2 cellular contexts compared by ENCODE assay signal in genomic region chr12:104699489-104700194, GRCh38.
TF ChIP-seq lines count a peak whose summit lies in the region.

No MANE protein-coding gene starts in this region.

TF ChIP-seq in IMR-90, 13 proteins besides CTCF, POLR2A, EP300 and RAD21 (continued from another document):
- TF ChIP-seq ELK1 (IDR thresholded peaks at IDR 0.05; ENCODE audit: borderline replicate concordance, low read depth, low read length), result no peak
- TF ChIP-seq NFE2L2 (IDR thresholded peaks at IDR 0.05; ENCODE audit: low read depth, low read length), result no peak
- no peak for TF ChIP-seq MXI1 (IDR thresholded peaks at IDR 0.05; ENCODE audit: borderline replicate concordance, low read depth, low read length)
- TF ChIP-seq BHLHE40 (IDR thresholded peaks at IDR 0.05; ENCODE audit: low read depth, low read length), result no peak
- no peak for TF ChIP-seq FOS (IDR thresholded peaks at IDR 0.05; ENCODE audit: low read depth, low read length)
- TF ChIP-seq SMC3 (IDR thresholded peaks at IDR 0.05; ENCODE audit: low read depth, low read length), result no peak
- TF ChIP-seq RCOR1 (IDR thresholded peaks at IDR 0.05; ENCODE audit: insufficient replicate concordance, low read length), result no peak
- TF ChIP-seq RFX5 (IDR thresholded peaks at IDR 0.05; ENCODE audit: low read depth, low read length), result no peak
- no peak for TF ChIP-seq USF2 (IDR thresholded peaks at IDR 0.05; ENCODE audit: low read depth, low read length)
- TF ChIP-seq CHD1 (IDR thresholded peaks at IDR 0.05; ENCODE audit: low read depth, low read length), result no peak

TF ChIP-seq in HepG2, 621 proteins besides CTCF, POLR2A, EP300 and RAD21 (continued from another document):
- TF ChIP-seq ZNF800 (CRISPR knock-in tag; IDR thresholded peaks at IDR 0.05) (no peak), ZNF709 (CRISPR knock-in tag; IDR thresholded peaks at IDR 0.05) (no peak), FOSL1 (CRISPR knock-in tag; IDR thresholded peaks at IDR 0.05; ENCODE audit: borderline replicate concordance) (no peak), RNF219 (CRISPR knock-in tag; IDR thresholded peaks at IDR 0.05) (no peak), TOPORS (CRISPR knock-in tag; IDR thresholded peaks at IDR 0.05) (no peak), THAP8 (CRISPR knock-in tag; IDR thresholded peaks at IDR 0.05; ENCODE audit: borderline replicate concordance) (no peak), GATAD1 (CRISPR knock-in tag; IDR thresholded peaks at IDR 0.05) (no peak), BATF2 (CRISPR knock-in tag; IDR thresholded peaks at IDR 0.05) (no peak), ZNF296 (CRISPR knock-in tag; conservative IDR thresholded peaks at IDR 0.05) (no peak)
